In genomic region chr1:161045749-161046573, GRCh38 we compare ENCODE assay signal across 1 cellular context.
TF ChIP-seq lines count a peak whose summit lies in the region.

A gene with protein sequence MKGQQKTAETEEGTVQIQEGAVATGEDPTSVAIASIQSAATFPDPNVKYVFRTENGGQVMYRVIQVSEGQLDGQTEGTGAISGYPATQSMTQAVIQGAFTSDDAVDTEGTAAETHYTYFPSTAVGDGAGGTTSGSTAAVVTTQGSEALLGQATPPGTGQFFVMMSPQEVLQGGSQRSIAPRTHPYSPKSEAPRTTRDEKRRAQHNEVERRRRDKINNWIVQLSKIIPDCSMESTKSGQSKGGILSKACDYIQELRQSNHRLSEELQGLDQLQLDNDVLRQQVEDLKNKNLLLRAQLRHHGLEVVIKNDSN (minus strand): TSS chr1:161045977. CDS start chr1:161043275, 2,702 bp downstream.

TF ChIP-seq in HepG2, 621 proteins besides CTCF, POLR2A, EP300 and RAD21 (continued from another document and continues in another):
- no peak for TF ChIP-seq DZIP1 (CRISPR knock-in tag; IDR thresholded peaks at IDR 0.05)
- no peak for TF ChIP-seq ZNF569 (CRISPR knock-in tag; IDR thresholded peaks at IDR 0.05; ENCODE audit: borderline replicate concordance)
- TF ChIP-seq KLF9 (CRISPR knock-in tag; IDR thresholded peaks at IDR 0.05; ENCODE audit: low read depth) = no peak
- TF ChIP-seq, protein P1, sequence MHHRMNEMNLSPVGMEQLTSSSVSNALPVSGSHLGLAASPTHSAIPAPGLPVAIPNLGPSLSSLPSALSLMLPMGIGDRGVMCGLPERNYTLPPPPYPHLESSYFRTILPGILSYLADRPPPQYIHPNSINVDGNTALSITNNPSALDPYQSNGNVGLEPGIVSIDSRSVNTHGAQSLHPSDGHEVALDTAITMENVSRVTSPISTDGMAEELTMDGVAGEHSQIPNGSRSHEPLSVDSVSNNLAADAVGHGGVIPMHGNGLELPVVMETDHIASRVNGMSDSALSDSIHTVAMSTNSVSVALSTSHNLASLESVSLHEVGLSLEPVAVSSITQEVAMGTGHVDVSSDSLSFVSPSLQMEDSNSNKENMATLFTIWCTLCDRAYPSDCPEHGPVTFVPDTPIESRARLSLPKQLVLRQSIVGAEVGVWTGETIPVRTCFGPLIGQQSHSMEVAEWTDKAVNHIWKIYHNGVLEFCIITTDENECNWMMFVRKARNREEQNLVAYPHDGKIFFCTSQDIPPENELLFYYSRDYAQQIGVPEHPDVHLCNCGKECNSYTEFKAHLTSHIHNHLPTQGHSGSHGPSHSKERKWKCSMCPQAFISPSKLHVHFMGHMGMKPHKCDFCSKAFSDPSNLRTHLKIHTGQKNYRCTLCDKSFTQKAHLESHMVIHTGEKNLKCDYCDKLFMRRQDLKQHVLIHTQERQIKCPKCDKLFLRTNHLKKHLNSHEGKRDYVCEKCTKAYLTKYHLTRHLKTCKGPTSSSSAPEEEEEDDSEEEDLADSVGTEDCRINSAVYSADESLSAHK (CRISPR knock-in tag; IDR thresholded peaks at IDR 0.05; ENCODE audit: borderline replicate concordance) = no peak
- peak; percentile 70; the same call in 1 of the 2 replicates for TF ChIP-seq EED (CRISPR knock-in tag; IDR thresholded peaks at IDR 0.05)
- peak; percentile 72; the same call in 1 of the 2 replicates for TF ChIP-seq NR0B2 (CRISPR knock-in tag; IDR thresholded peaks at IDR 0.05)
- peak; percentile 80; the same call in 1 of the 2 replicates for TF ChIP-seq GATAD1 (CRISPR knock-in tag; IDR thresholded peaks at IDR 0.05)
- TF ChIP-seq ZKSCAN1 (IDR thresholded peaks at IDR 0.05; ENCODE audit: low read length) = no peak
- no peak for TF ChIP-seq CBX2 (IDR thresholded peaks at IDR 0.05; ENCODE audit: low read depth, low read length)
- no peak for TF ChIP-seq CBX2 (CRISPR knock-in tag; IDR thresholded peaks at IDR 0.05; ENCODE audit: low read depth)
- TF ChIP-seq ZNF207 (IDR thresholded peaks at IDR 0.05; ENCODE audit: borderline replicate concordance) = no peak
- TF ChIP-seq ZNF550 (CRISPR knock-in tag; IDR thresholded peaks at IDR 0.05; ENCODE audit: borderline replicate concordance) = no peak
- no peak for TF ChIP-seq HOXA9 (CRISPR knock-in tag; IDR thresholded peaks at IDR 0.05; ENCODE audit: borderline replicate concordance)
- no peak for TF ChIP-seq PHB2 (IDR thresholded peaks at IDR 0.05; ENCODE audit: partially characterized antibody)
- TF ChIP-seq NPAS2 (CRISPR knock-in tag; IDR thresholded peaks at IDR 0.05; ENCODE audit: borderline replicate concordance) = no peak
- no peak for TF ChIP-seq NFIB (CRISPR knock-in tag; IDR thresholded peaks at IDR 0.05; ENCODE audit: borderline replicate concordance)
- TF ChIP-seq KLF11 (CRISPR knock-in tag; IDR thresholded peaks at IDR 0.05) = no peak
- peak; percentile 74; the same call in 1 of the 2 replicates for TF ChIP-seq SP4 (CRISPR knock-in tag; IDR thresholded peaks at IDR 0.05)
- peak; percentile 78; the same call in 1 of the 2 replicates for TF ChIP-seq ZNF276 (CRISPR knock-in tag; IDR thresholded peaks at IDR 0.05; ENCODE audit: low read depth)
- no peak for TF ChIP-seq RFXANK (CRISPR knock-in tag; IDR thresholded peaks at IDR 0.05)
- no peak for TF ChIP-seq KMT2A (CRISPR knock-in tag; IDR thresholded peaks at IDR 0.05)
- TF ChIP-seq ZNF574 (CRISPR knock-in tag; IDR thresholded peaks at IDR 0.05) = peak; percentile 87
- TF ChIP-seq ZSCAN20 (CRISPR knock-in tag; IDR thresholded peaks at IDR 0.05; ENCODE audit: borderline replicate concordance) = no peak; the same call in 1 of the 2 replicates
- TF ChIP-seq ZSCAN30 (CRISPR knock-in tag; IDR thresholded peaks at IDR 0.05) = 0 out of 2 replicates have a peak, but pooled peaks have one; percentile 37
- TF ChIP-seq SKIL (CRISPR knock-in tag; IDR thresholded peaks at IDR 0.05; ENCODE audit: borderline replicate concordance) = no peak
- peak; percentile 73 for TF ChIP-seq KDM2A (CRISPR knock-in tag; IDR thresholded peaks at IDR 0.05; ENCODE audit: borderline replicate concordance, low read depth)
- peak; percentile 59; the same call in 1 of the 2 replicates for TF ChIP-seq MAZ (IDR thresholded peaks at IDR 0.05; ENCODE audit: borderline replicate concordance, low read depth, low read length)
- peak; percentile 88 for TF ChIP-seq MAZ (CRISPR knock-in tag; IDR thresholded peaks at IDR 0.05; ENCODE audit: low read depth)
- no peak for TF ChIP-seq ZNF660 (CRISPR knock-in tag; IDR thresholded peaks at IDR 0.05; ENCODE audit: borderline replicate concordance, low read depth)
- no peak; the same call in 1 of the 2 replicates for TF ChIP-seq SIX4 (CRISPR knock-in tag; IDR thresholded peaks at IDR 0.05)
- no peak; the same call in 1 of the 2 replicates for TF ChIP-seq MAFF (IDR thresholded peaks at IDR 0.05; ENCODE audit: low read depth, low read length)
- no peak for TF ChIP-seq SRF (IDR thresholded peaks at IDR 0.05; ENCODE audit: low read depth, low read length)
- TF ChIP-seq ZFP36L1 (CRISPR knock-in tag; IDR thresholded peaks at IDR 0.05) = no peak
- TF ChIP-seq SMARCE1 (IDR thresholded peaks at IDR 0.05; ENCODE audit: borderline replicate concordance) = no peak
- no peak for TF ChIP-seq TMF1 (CRISPR knock-in tag; IDR thresholded peaks at IDR 0.05; ENCODE audit: low read depth)
- TF ChIP-seq, protein P2, sequence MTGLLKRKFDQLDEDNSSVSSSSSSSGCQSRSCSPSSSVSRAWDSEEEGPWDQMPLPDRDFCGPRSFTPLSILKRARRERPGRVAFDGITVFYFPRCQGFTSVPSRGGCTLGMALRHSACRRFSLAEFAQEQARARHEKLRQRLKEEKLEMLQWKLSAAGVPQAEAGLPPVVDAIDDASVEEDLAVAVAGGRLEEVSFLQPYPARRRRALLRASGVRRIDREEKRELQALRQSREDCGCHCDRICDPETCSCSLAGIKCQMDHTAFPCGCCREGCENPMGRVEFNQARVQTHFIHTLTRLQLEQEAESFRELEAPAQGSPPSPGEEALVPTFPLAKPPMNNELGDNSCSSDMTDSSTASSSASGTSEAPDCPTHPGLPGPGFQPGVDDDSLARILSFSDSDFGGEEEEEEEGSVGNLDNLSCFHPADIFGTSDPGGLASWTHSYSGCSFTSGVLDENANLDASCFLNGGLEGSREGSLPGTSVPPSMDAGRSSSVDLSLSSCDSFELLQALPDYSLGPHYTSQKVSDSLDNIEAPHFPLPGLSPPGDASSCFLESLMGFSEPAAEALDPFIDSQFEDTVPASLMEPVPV (CRISPR knock-in tag; IDR thresholded peaks at IDR 0.05) = no peak; the same call in none of the 2 replicates
- peak; percentile 79; the same call in 1 of the 2 replicates for TF ChIP-seq ZNF20 (CRISPR knock-in tag; IDR thresholded peaks at IDR 0.05)
- TF ChIP-seq SMAD1 (CRISPR knock-in tag; IDR thresholded peaks at IDR 0.05; ENCODE audit: borderline replicate concordance, low read depth) = 0 out of 2 replicates have a peak, but pooled peaks have one; percentile 33
- TF ChIP-seq KLF12 (CRISPR knock-in tag; IDR thresholded peaks at IDR 0.05; ENCODE audit: borderline replicate concordance) = no peak
- TF ChIP-seq CREBL2 (CRISPR knock-in tag; IDR thresholded peaks at IDR 0.05; ENCODE audit: borderline replicate concordance) = no peak
- no peak for TF ChIP-seq HDAC6 (IDR thresholded peaks at IDR 0.05; ENCODE audit: low read depth, low read length)
- no peak for TF ChIP-seq SCMH1 (CRISPR knock-in tag; IDR thresholded peaks at IDR 0.05; ENCODE audit: borderline replicate concordance)
- TF ChIP-seq GABPB1 (CRISPR knock-in tag; IDR thresholded peaks at IDR 0.05) = peak; percentile 97
- TF ChIP-seq MIXL1 (CRISPR knock-in tag; IDR thresholded peaks at IDR 0.05) = 0 out of 2 replicates have a peak, but pooled peaks have one; percentile 22
- no peak for TF ChIP-seq U2AF2 (IDR thresholded peaks at IDR 0.05; ENCODE audit: low read depth, low read length)
- TF ChIP-seq SRSF4 (IDR thresholded peaks at IDR 0.05; ENCODE audit: low read depth, low read length, poor library complexity, severe bottlenecking) = no peak
- TF ChIP-seq YEATS2 (CRISPR knock-in tag; IDR thresholded peaks at IDR 0.05; ENCODE audit: borderline replicate concordance) = peak; percentile 56; the same call in 1 of the 2 replicates
- TF ChIP-seq ZNF33A (CRISPR knock-in tag; IDR thresholded peaks at IDR 0.05; ENCODE audit: borderline replicate concordance) = no peak
- TF ChIP-seq PHF21A (CRISPR knock-in tag; IDR thresholded peaks at IDR 0.05) = 0 out of 2 replicates have a peak, but pooled peaks have one; percentile 45
- no peak; the same call in 1 of the 2 replicates for TF ChIP-seq ERF (CRISPR knock-in tag; IDR thresholded peaks at IDR 0.05)
- no peak for TF ChIP-seq NBN (conservative IDR thresholded peaks at IDR 0.05)
- TF ChIP-seq FOSL1 (CRISPR knock-in tag; IDR thresholded peaks at IDR 0.05; ENCODE audit: borderline replicate concordance) = no peak
- TF ChIP-seq ZNF253 (CRISPR knock-in tag; IDR thresholded peaks at IDR 0.05; ENCODE audit: borderline replicate concordance) = no peak; the same call in 1 of the 2 replicates
- TF ChIP-seq HDAC2 (CRISPR knock-in tag; IDR thresholded peaks at IDR 0.05) = no peak
- no peak for TF ChIP-seq RXRA (CRISPR knock-in tag; IDR thresholded peaks at IDR 0.05)
- peak; percentile 57 for TF ChIP-seq TBX2 (CRISPR knock-in tag; IDR thresholded peaks at IDR 0.05; ENCODE audit: borderline replicate concordance)
- peak; percentile 84 for TF ChIP-seq POGZ (CRISPR knock-in tag; IDR thresholded peaks at IDR 0.05)
- TF ChIP-seq XRCC5 (optimal IDR thresholded peaks at IDR 0.05; ENCODE audit: low read length) = peak; percentile 15
- TF ChIP-seq U2AF1 (optimal IDR thresholded peaks at IDR 0.05; ENCODE audit: low read depth, low read length) = peak; percentile 10
